ENCODE assay signal across 17 cellular contexts in genomic region chr3:119304201-119304713, GRCh38. TPM values are rescaled to one million over a fixed set of nuclear protein-coding genes. Genes with fewer than 3 reads are reported as not detected.
A peak's percentile ranks its signal among the peaks of the same experiment; 100 is the strongest.
DNase-seq lines count a peak whose midpoint lies in the region; ATAC-seq lines count a peak whose summit lies in the region.
"Had no signal": no experiment of that assay in that cellular context is flagged by ENCODE, and none has a peak within 500 bp of the region (broad histone marks: within the 10 kb centered on the region; RNA-seq: fewer than 3 reads in every experiment).

No MANE protein-coding gene starts in this region.

- no peak for DNase-seq in CD4-positive, CD25-positive, alpha-beta regulatory T cell
- peak; percentile 22 for DNase-seq in MG63
- DNase-seq in dedifferentiated amniotic fluid mesenchymal stem cell (ENCODE audit: extremely low spot score), result peak; percentile 38
- DNase-seq in myocyte (ENCODE audit: low read depth), result peak; percentile 93
- DNase-seq in OCI-M2 (lab: John Stamatoyannopoulos, UW; ENCODE audit: unreplicated experiment), result no peak
- DNase-seq in NCI-H510A treated with DMSO at 0.1 percent for 48 hours (lab: John Stamatoyannopoulos, UW), result no peak
- no peak for DNase-seq in mesenteric fat pad (ENCODE audit: low spot score)
- DNase-seq: dermis blood vessel endothelial cell; glutamatergic neuron; NCI-H2081; stimulated activated CD4-positive, alpha-beta T cell treated with anti-CD3 and anti-CD28 coated beads, Interleukin-2, amount 100 ng/mL, for 48 hours; stimulated activated naive CD8-positive, alpha-beta T cell treated with anti-CD3 and anti-CD28 coated beads, Interleukin-15, Interleukin-2, amounts not matched to agents 100 U/mL and 50 U/mL, for 24 hours had no signal

- H3K27ac ChIP-seq in CD4-positive, CD25-positive, alpha-beta regulatory T cell (ENCODE audit: insufficient read depth, low read length, poor library complexity, severe bottlenecking), result no peak overlapping the region

- peaks cover 0 to 2% (median 0%) of the 10 kb centered on the region in 7 donors for H3K9me3 Mint-ChIP-seq in CD4-positive, CD25-positive, alpha-beta regulatory T cell
- H3K9me3 Mint-ChIP-seq: GM23338 had no signal

- H3K4me3 ChIP-seq in CD4-positive, CD25-positive, alpha-beta regulatory T cell (ENCODE audit: low read depth, low read length), result no peak overlapping the region
- H3K4me3 ChIP-seq in MG63, result no peak overlapping the region
- H3K4me3 ChIP-seq: GM23338, K562 had no signal

- H3K9me3 ChIP-seq in CD4-positive, CD25-positive, alpha-beta regulatory T cell (ENCODE audit: control insufficient read depth in 2 of 2, low read length in 2 of 2), result no peaks in the 10 kb centered on the region
- no peaks in the 10 kb centered on the region for H3K9me3 ChIP-seq in MG63

- no peaks in the 10 kb centered on the region for H3K27me3 Mint-ChIP-seq in CD4-positive, CD25-positive, alpha-beta regulatory T cell
- H3K27me3 Mint-ChIP-seq: activated CD8-positive, alpha-beta memory T cell treated with anti-CD3 and anti-CD28 coated beads, Interleukin-2, amount 10 ng/mL, durations not matched to agents 7 days and 5 days; activated naive CD8-positive, alpha-beta T cell had no signal

- no peaks in the 10 kb centered on the region for H3K27me3 ChIP-seq in CD4-positive, CD25-positive, alpha-beta regulatory T cell (ENCODE audit: control insufficient read depth, insufficient read depth, low read length)
- no peaks in the 10 kb centered on the region for H3K27me3 ChIP-seq in MG63

- peaks cover 0 to 27% (median 14%) of the 10 kb centered on the region in 4 donors for H3K4me1 Mint-ChIP-seq in CD4-positive, CD25-positive, alpha-beta regulatory T cell

- peaks cover 15% of the 10 kb centered on the region for H3K36me3 Mint-ChIP-seq in CD4-positive, CD25-positive, alpha-beta regulatory T cell
- H3K36me3 Mint-ChIP-seq: activated CD8-positive, alpha-beta memory T cell treated with anti-CD3 and anti-CD28 coated beads, Interleukin-2, amount 10 ng/mL, durations not matched to agents 7 days and 5 days had no signal

- no peak for ATAC-seq in CD4-positive, CD25-positive, alpha-beta regulatory T cell (ENCODE audit: low read depth in 2 of 2)
- no peak for ATAC-seq in GM19395 (IDR thresholded peaks at IDR 0.05; ENCODE audit: unreplicated experiment)
- ATAC-seq: activated CD8-positive, alpha-beta memory T cell treated with anti-CD3 and anti-CD28 coated beads, Interleukin-2, amount 10 ng/mL, durations not matched to agents 7 days and 5 days; GM23338; K562; stimulated activated naive CD8-positive, alpha-beta T cell treated with anti-CD3 and anti-CD28 coated beads, Interleukin-15, Interleukin-2, amounts not matched to agents 100 U/mL and 50 U/mL, for 24 hours had no signal

- H3K27ac Mint-ChIP-seq in CD4-positive, CD25-positive, alpha-beta regulatory T cell, result peak overlapping the region in 2 of 3 donors; percentile 17 to 67
- H3K27ac Mint-ChIP-seq: activated CD8-positive, alpha-beta memory T cell treated with anti-CD3 and anti-CD28 coated beads, Interleukin-2, amount 10 ng/mL, durations not matched to agents 7 days and 5 days; activated naive CD8-positive, alpha-beta T cell; GM23338 had no signal

- no peaks in the 10 kb centered on the region for H3K4me1 ChIP-seq in CD4-positive, CD25-positive, alpha-beta regulatory T cell (ENCODE audit: control insufficient read depth, insufficient read depth, low read length, poor library complexity, severe bottlenecking)

- H3K36me3 ChIP-seq in CD4-positive, CD25-positive, alpha-beta regulatory T cell (ENCODE audit: control insufficient read depth, insufficient read depth, low read length), result peaks cover 4% of the 10 kb centered on the region
- H3K36me3 ChIP-seq in MG63, result peaks cover 8% of the 10 kb centered on the region; the same call in 1 of the 2 replicates

- H3K4me3 Mint-ChIP-seq in CD4-positive, CD25-positive, alpha-beta regulatory T cell, result no peak overlapping the region
- H3K4me3 Mint-ChIP-seq: activated CD8-positive, alpha-beta memory T cell treated with anti-CD3 and anti-CD28 coated beads, Interleukin-2, amount 10 ng/mL, durations not matched to agents 7 days and 5 days; activated naive CD8-positive, alpha-beta T cell; GM23338 had no signal

RNA-seq across cellular contexts. Expression of gene ARHGAP31, which starts 10.1 kb away (rescaled TPM):
- total RNA-seq in CD4-positive, CD25-positive, alpha-beta regulatory T cell, result 13.6 TPM
- polyA plus RNA-seq in CD4-positive, CD25-positive, alpha-beta regulatory T cell, result 1 to 10 TPM; 2.6 to 5.1 (median 4.1) TPM
- 4.2 and 5.0 TPM in 2 replicates for total RNA-seq in MG63 (2014; rRNA removed; shearing (Covaris generic); ENCODE audit: low replicate concordance)
- total RNA-seq in myocyte, result 4.2 and 4.5 TPM in 2 replicates
- polyA plus RNA-seq in myocyte (2012), result 23.1 TPM
- total RNA-seq in mesenteric fat pad, result 63.4 TPM

Comparison
In these comparisons a context has a peak if more than half of its experiments do, and no peak if none do; other contexts are left out.
1. DNase-seq: peak in MG63 (single experiment), dedifferentiated amniotic fluid mesenchymal stem cell (single experiment) and myocyte (single experiment); none in CD4-positive, CD25-positive, alpha-beta regulatory T cell (0 of 3), OCI-M2 (single experiment), NCI-H510A treated with DMSO at 0.1 percent for 48 hours (single experiment) and mesenteric fat pad (single experiment).